8 cellular contexts compared by ENCODE assay signal in genomic region chr18:70289351-70290330, GRCh38. TPM values are rescaled to one million over a fixed set of nuclear protein-coding genes. Genes with fewer than 3 reads are reported as not detected.
DNase-seq lines count a peak whose midpoint lies in the region; ATAC-seq and TF ChIP-seq lines count a peak whose summit lies in the region.

No MANE protein-coding gene starts in this region.

- peak overlapping the region; percentile 90 to 96 for H3K4me3 Mint-ChIP-seq in H9
- peak overlapping the region; percentile 76 for H3K4me3 Mint-ChIP-seq in activated naive CD8-positive, alpha-beta T cell treated with anti-CD3 and anti-CD28 coated beads, Interleukin-2, amount 50 U/mL, for 24 hours

- intact Hi-C loops in left ventricle myocardium inferior (cut with micrococcal nuclease): no loop called here

- peak overlapping the region; percentile 69; the same call in 1 of the 2 replicates for H3K14ac ChIP-seq in H9 (ENCODE audit: insufficient read depth, low read length)

- peak overlapping the region; percentile 70 for H3K9ac ChIP-seq in H9 (ENCODE audit: extremely low read depth, insufficient read length, low read length)

- peaks cover 34 to 37% of the 10 kb centered on the region in 2 experiments for H3K4me1 Mint-ChIP-seq in H9
- peaks cover 5% of the 10 kb centered on the region for H3K4me1 Mint-ChIP-seq in activated naive CD8-positive, alpha-beta T cell treated with anti-CD3 and anti-CD28 coated beads, Interleukin-2, amount 50 U/mL, for 24 hours

- no peak overlapping the region for H2BK15ac ChIP-seq in H9 (ENCODE audit: low read depth, low read length)

- no peak overlapping the region for H3K23ac ChIP-seq in H9 (ENCODE audit: insufficient read length, low read depth, low read length)

- H2BK120ac ChIP-seq in H9 (ENCODE audit: low read depth, low read length, poor library complexity, severe bottlenecking): no peak overlapping the region

- H3K27me3 ChIP-seq in H9 (ENCODE audit: insufficient read depth, low read length): no peaks in the 10 kb centered on the region
- H3K27me3 ChIP-seq in left ventricle myocardium inferior (ENCODE audit: low read depth): no peaks in the 10 kb centered on the region

- no peak overlapping the region for H3K56ac ChIP-seq in H9 (ENCODE audit: insufficient read length, low read depth, low read length)

- peak overlapping the region; percentile 28 to 97 (median 94); a peak in 6 of 7 replicates for H3K27ac Mint-ChIP-seq in H9
- no peak overlapping the region for H3K27ac Mint-ChIP-seq in activated naive CD8-positive, alpha-beta T cell treated with anti-CD3 and anti-CD28 coated beads, Interleukin-2, amount 50 U/mL, for 24 hours

- H3K9me3 ChIP-seq in H9 (ENCODE audit: control insufficient read depth, low read depth, low read length) (no peaks in the 10 kb centered on the region), left ventricle myocardium inferior (replicated peaks) (no peaks in the 10 kb centered on the region)

- H2BK20ac ChIP-seq in H9 (ENCODE audit: low read depth, low read length, poor library complexity, severe bottlenecking): no peak overlapping the region

- H4K5ac ChIP-seq in H9 (ENCODE audit: insufficient read length, low read depth, low read length): no peak overlapping the region

- H3K79me2 ChIP-seq in H9 (ENCODE audit: insufficient read depth, low read length): peaks cover 32% of the 10 kb centered on the region

- no peaks in the 10 kb centered on the region for H3K36me3 ChIP-seq in left ventricle myocardium inferior

- H3K36me3 Mint-ChIP-seq in H9 (ENCODE audit: insufficient read depth in 1 of 3, low read depth in 3 of 3): peaks cover 0 to 4% (median 1%) of the 10 kb centered on the region in 3 experiments; a peak in 1 of 7 replicates
- H3K36me3 Mint-ChIP-seq in activated naive CD8-positive, alpha-beta T cell treated with anti-CD3 and anti-CD28 coated beads, Interleukin-2, amount 50 U/mL, for 24 hours (ENCODE audit: low read depth): no peaks in the 10 kb centered on the region

- peaks cover 0 to 2% of the 10 kb centered on the region in 2 experiments; a peak in 1 of 5 replicates for H3K9me3 Mint-ChIP-seq in H9
- no peaks in the 10 kb centered on the region for H3K9me3 Mint-ChIP-seq in activated naive CD8-positive, alpha-beta T cell treated with anti-CD3 and anti-CD28 coated beads, Interleukin-2, amount 50 U/mL, for 24 hours

- peak; percentile 4 for DNase-seq in stimulated activated CD4-positive, alpha-beta T cell treated with anti-CD3 and anti-CD28 coated beads, Interleukin-12 subunit alpha, Interleukin-12 subunit beta, amount 100 ng/mL, for 4 hours
- no peak for DNase-seq in stimulated activated CD4-positive, alpha-beta T cell treated with anti-CD3 and anti-CD28 coated beads, Interleukin-4, amount 100 ng/mL, for 24 hours
- DNase-seq in H9 (peak; percentile 43), LHCN-M2 (ENCODE audit: low read depth) (peak; percentile 41), left ventricle myocardium inferior (peak; percentile 35), retina (peak; percentile 68), NCI-H2029 (lab: John Stamatoyannopoulos, UW) (no peak)
- DNase-seq in activated naive CD8-positive, alpha-beta T cell treated with anti-CD3 and anti-CD28 coated beads, Interleukin-2, amount 50 U/mL, for 24 hours: no peak

- ATAC-seq in activated naive CD8-positive, alpha-beta T cell treated with anti-CD3 and anti-CD28 coated beads, Interleukin-2, amount 50 U/mL, for 24 hours: peak; percentile 26

- no peak overlapping the region for H2BK5ac ChIP-seq in H9 (ENCODE audit: insufficient read length, low read length)

- H3K4ac ChIP-seq in H9 (ENCODE audit: low read depth, low read length): no peak overlapping the region

- no CpG with 5 or more reads among the region's 87 CpGs for WGBS in H9 (ENCODE audit: extremely low coverage, insufficient read length, low lambda C conversion rate)

- no peak overlapping the region for H3K27ac ChIP-seq in H9 (ENCODE audit: insufficient read length, low read depth, low read length)
- H3K27ac ChIP-seq in left ventricle myocardium inferior (replicated peaks): peak overlapping the region; percentile 90

- H3K4me3 ChIP-seq in left ventricle myocardium inferior: peak overlapping the region; percentile 80

- no peak overlapping the region for H2AFZ ChIP-seq in H9 (ENCODE audit: low read length)

- peaks cover 9% of the 10 kb centered on the region for H3K23me2 ChIP-seq in H9 (ENCODE audit: insufficient read length, low read depth, low read length, poor library complexity, severe bottlenecking)

- H3K4me1 ChIP-seq in H9 (ENCODE audit: insufficient read depth, low read length) (no peaks in the 10 kb centered on the region; the same call in 1 of the 2 replicates), left ventricle myocardium inferior (peaks cover 70% of the 10 kb centered on the region)

- H3K18ac ChIP-seq in H9 (ENCODE audit: insufficient read length, low read depth, low read length): no peak overlapping the region

- TF ChIP-seq CTCF in H9 (conservative IDR thresholded peaks at IDR 0.05) (no peak), left ventricle myocardium inferior (IDR thresholded peaks at IDR 0.05; ENCODE audit: borderline replicate concordance) (no peak)

- peak overlapping the region; percentile 61 for H3K4me2 ChIP-seq in H9 (ENCODE audit: insufficient read depth, insufficient read length, low read length)

- no peaks in the 10 kb centered on the region for H3K27me3 Mint-ChIP-seq in H9 (ENCODE audit: low read depth)
- H3K27me3 Mint-ChIP-seq in activated naive CD8-positive, alpha-beta T cell treated with anti-CD3 and anti-CD28 coated beads, Interleukin-2, amount 50 U/mL, for 24 hours: peaks cover 55% of the 10 kb centered on the region

- H3T11ph ChIP-seq in H9 (ENCODE audit: low read length): no peak overlapping the region

- no peaks in the 10 kb centered on the region for H4K20me1 ChIP-seq in H9 (ENCODE audit: control insufficient read depth, insufficient read depth, insufficient read length)

- H2BK12ac ChIP-seq in H9 (ENCODE audit: insufficient read length, low read depth, low read length): no peak overlapping the region

- H4K91ac ChIP-seq in H9 (ENCODE audit: insufficient read length, low read depth, low read length): no peak overlapping the region

- no peak overlapping the region for H2AK5ac ChIP-seq in H9 (ENCODE audit: insufficient read length, low read length)

- no peaks in the 10 kb centered on the region for H3K79me1 ChIP-seq in H9 (ENCODE audit: insufficient read depth, low read depth, low read length, poor library complexity, severe bottlenecking)

- no peak overlapping the region for H4K8ac ChIP-seq in H9 (replicated peaks; ENCODE audit: insufficient read length, low read depth, low read length)

RNA-seq across cellular contexts. Expression of gene SOCS6, which starts 0.8 kb away (rescaled TPM):
- total RNA-seq in H9 (2021): 24.5 and 26.0 TPM in 2 replicates
- total RNA-seq in LHCN-M2 (2014; rRNA removed): 20.8 and 21.9 TPM in 2 replicates
- polyA plus RNA-seq in LHCN-M2 (2012): 5.4 TPM
- 20.2 TPM for total RNA-seq in left ventricle myocardium inferior

Comparison
In these comparisons a context has a peak if more than half of its experiments do, and no peak if none do; other contexts are left out.
1. DNase-seq: peak in stimulated activated CD4-positive, alpha-beta T cell treated with anti-CD3 and anti-CD28 coated beads, Interleukin-12 subunit alpha, Interleukin-12 subunit beta, amount 100 ng/mL, for 4 hours (single experiment), H9 (single experiment), LHCN-M2 (single experiment), left ventricle myocardium inferior (single experiment) and retina (single experiment); none in stimulated activated CD4-positive, alpha-beta T cell treated with anti-CD3 and anti-CD28 coated beads, Interleukin-4, amount 100 ng/mL, for 24 hours (single experiment), activated naive CD8-positive, alpha-beta T cell treated with anti-CD3 and anti-CD28 coated beads, Interleukin-2, amount 50 U/mL, for 24 hours (single experiment) and NCI-H2029 (single experiment).